ENCODE assay signal across 16 cellular contexts in genomic region chr1:30998171-30998570, GRCh38.
"Had no signal": no experiment of that assay in that cellular context is flagged by ENCODE, and none has a peak within 500 bp of the region (broad histone marks: within the 10 kb centered on the region; RNA-seq: fewer than 3 reads in every experiment).

No MANE protein-coding gene starts in this region.

- H3K4me3 Mint-ChIP-seq: activated naive CD4-positive, alpha-beta T cell treated with anti-CD3 and anti-CD28 coated beads, Interleukin-2, amount 10 ng/mL, durations not matched to agents 7 days and 5 days; naive B cell; T-helper 1 cell treated with Interleukin-12 subunit alpha and Interleukin-12 subunit beta and Interleukin-4 antibody, amounts not matched to agents 30 μg/mL and 1 μg/mL, for 36 hours had no signal

- H3K36me3 ChIP-seq: breast epithelium had no signal

- H3K27me3 ChIP-seq: breast epithelium, dorsolateral prefrontal cortex, heart left ventricle, suprapubic skin had no signal

- FAIRE-seq: TTC549 had no signal

- H3K27ac ChIP-seq: breast epithelium, dorsolateral prefrontal cortex, heart left ventricle, skin epidermis, suprapubic skin had no signal

- H3K4me1 ChIP-seq: breast epithelium had no signal

- H3K4me3 ChIP-seq: breast epithelium, dorsolateral prefrontal cortex, heart left ventricle, lung, skin epidermis, suprapubic skin had no signal

- DNase-seq: activated CD4-positive, alpha-beta T cell treated with anti-CD3 and anti-CD28 coated beads, Interleukin-2, amount 50 U/mL, for 48 hours; activated CD4-positive, CD25-positive, alpha-beta regulatory T cell; activated CD8-positive, alpha-beta memory T cell treated with anti-CD3 and anti-CD28 coated beads, Interleukin-2, amount 50 U/mL, for 48 hours; activated naive CD4-positive, alpha-beta T cell treated with anti-CD3 and anti-CD28 coated beads, Interleukin-2, amount 10 ng/mL, durations not matched to agents 7 days and 5 days; anterior cingulate cortex; dorsolateral prefrontal cortex; foreskin melanocyte; heart left ventricle; left colon; naive B cell had no signal

- H3K9me3 Mint-ChIP-seq: activated naive CD4-positive, alpha-beta T cell treated with anti-CD3 and anti-CD28 coated beads, Interleukin-2, amount 10 ng/mL, durations not matched to agents 7 days and 5 days; naive B cell; T-helper 1 cell treated with Interleukin-12 subunit alpha and Interleukin-12 subunit beta and Interleukin-4 antibody, amounts not matched to agents 30 μg/mL and 1 μg/mL, for 36 hours had no signal

- H3K27me3 Mint-ChIP-seq: activated naive CD4-positive, alpha-beta T cell treated with anti-CD3 and anti-CD28 coated beads, Interleukin-2, amount 10 ng/mL, durations not matched to agents 7 days and 5 days; naive B cell had no signal

- H3K9me3 ChIP-seq: breast epithelium, heart left ventricle, suprapubic skin had no signal

- ATAC-seq: heart left ventricle, left colon had no signal

- H3K27ac Mint-ChIP-seq: activated naive CD4-positive, alpha-beta T cell treated with anti-CD3 and anti-CD28 coated beads, Interleukin-2, amount 10 ng/mL, durations not matched to agents 7 days and 5 days; T-helper 1 cell treated with Interleukin-12 subunit alpha and Interleukin-12 subunit beta and Interleukin-4 antibody, amounts not matched to agents 30 μg/mL and 1 μg/mL, for 36 hours had no signal
